ENCODE assay signal across 8 cellular contexts in the genomic region with DNA sequence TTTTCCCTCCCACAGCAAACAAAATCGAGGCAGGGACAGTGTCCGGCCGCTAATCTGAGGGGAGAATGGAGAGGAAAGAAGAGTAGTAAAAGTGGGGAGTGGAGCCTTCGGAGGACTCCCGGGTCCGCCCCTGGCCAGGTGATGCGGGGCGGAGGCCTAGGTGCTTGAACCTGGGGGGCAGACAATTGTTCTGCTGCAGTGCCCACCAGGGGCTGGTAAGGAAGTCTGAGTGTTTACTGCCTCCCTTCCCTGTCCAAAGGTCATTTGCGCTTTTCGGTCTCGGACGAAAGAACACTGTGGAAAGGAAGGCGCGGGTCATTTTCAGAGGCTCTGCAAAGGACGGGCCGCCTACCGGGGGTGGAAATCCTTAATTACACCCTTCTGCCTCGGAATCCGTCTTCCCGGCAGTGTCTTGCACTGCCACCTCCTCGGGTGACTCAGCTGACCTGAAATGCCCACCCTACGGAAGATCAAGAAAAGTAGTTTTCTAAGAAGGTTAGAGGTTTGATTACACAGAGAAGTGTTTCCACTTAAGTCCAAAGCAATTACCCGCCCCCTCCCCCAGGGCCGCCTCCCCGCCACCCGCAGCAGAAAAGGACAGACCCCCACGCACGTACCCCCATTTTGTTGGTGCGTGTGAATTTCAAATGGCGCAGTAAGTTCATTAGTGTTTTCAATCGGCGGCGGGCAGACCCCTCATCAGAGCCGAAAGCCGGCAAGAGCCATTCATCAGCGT.
DNase-seq lines count a peak whose midpoint lies in the region; FAIRE-seq and TF ChIP-seq lines count a peak whose summit lies in the region.

No MANE protein-coding gene starts in this region.

- H3K4me1 ChIP-seq in muscle layer of colon (ENCODE audit: insufficient read depth, low read length), result peaks cover 8% of the 10 kb centered on the region

- H3K9ac ChIP-seq in muscle layer of colon (ENCODE audit: low read length), result no peak overlapping the region

- peak; percentile 60 for DNase-seq in ACHN
- peak; percentile 32 for DNase-seq in HTR-8/SVneo (ENCODE audit: insufficient read length, low spot score)
- DNase-seq in dermis blood vessel endothelial cell, result peak; percentile 1
- no peak for DNase-seq in HCEC 1CT
- DNase-seq in NCI-H524 treated with DMSO at 0.1 percent for 48 hours (lab: John Stamatoyannopoulos, UW), result no peak
- DNase-seq in NCI-H1417 treated with DMSO at 0.1 percent for 48 hours (lab: John Stamatoyannopoulos, UW), result no peak
- no peak for DNase-seq in GM13976 (ENCODE audit: low spot score)

- H3K4me3 ChIP-seq in muscle layer of colon (ENCODE audit: low read depth in 1 of 2, low read length in 2 of 2), result peak overlapping the region; percentile 61 to 71

- peak; percentile 76 for FAIRE-seq in HTR-8/SVneo (lab: Jason Lieb, UNC)

- no peaks in the 10 kb centered on the region for H3K9me3 ChIP-seq in muscle layer of colon (ENCODE audit: low read length)

- H3K27ac ChIP-seq in muscle layer of colon (ENCODE audit: low read depth, low read length), result no peak overlapping the region

- peaks cover 18 to 65% of the 10 kb centered on the region in 2 donors for H3K27me3 ChIP-seq in muscle layer of colon (ENCODE audit: control insufficient read depth in 1 of 2, insufficient read depth in 2 of 2, low read length in 2 of 2)

- no peaks in the 10 kb centered on the region for H3K36me3 ChIP-seq in muscle layer of colon (ENCODE audit: insufficient read depth, low read length)

- TF ChIP-seq CTCF in GM13976 (IDR thresholded peaks at IDR 0.05; ENCODE audit: borderline replicate concordance, control extremely low read depth, extremely low read depth, insufficient read depth, missing control alignments), result no peak

- in situ Hi-C loops in ACHN (cut with HindIII; ENCODE audit: low pct_ligation_motif_present, low pct_unique_long_range_greater_than_20kb, low sequenced_read_pairs) (no loop called here), GM13976 (cut with MboI; ENCODE audit: low sequenced_read_pairs, unreplicated experiment) (no loop called here)

Comparison
In these comparisons a context has a peak if more than half of its experiments do, and no peak if none do; other contexts are left out.
1. DNase-seq: peak in ACHN (single experiment), HTR-8/SVneo (single experiment) and dermis blood vessel endothelial cell (single experiment); none in HCEC 1CT (single experiment), NCI-H524 treated with DMSO at 0.1 percent for 48 hours (single experiment), NCI-H1417 treated with DMSO at 0.1 percent for 48 hours (single experiment) and GM13976 (single experiment).